Comparison of ENCODE assay signal across 17 cellular contexts in the genomic region with DNA sequence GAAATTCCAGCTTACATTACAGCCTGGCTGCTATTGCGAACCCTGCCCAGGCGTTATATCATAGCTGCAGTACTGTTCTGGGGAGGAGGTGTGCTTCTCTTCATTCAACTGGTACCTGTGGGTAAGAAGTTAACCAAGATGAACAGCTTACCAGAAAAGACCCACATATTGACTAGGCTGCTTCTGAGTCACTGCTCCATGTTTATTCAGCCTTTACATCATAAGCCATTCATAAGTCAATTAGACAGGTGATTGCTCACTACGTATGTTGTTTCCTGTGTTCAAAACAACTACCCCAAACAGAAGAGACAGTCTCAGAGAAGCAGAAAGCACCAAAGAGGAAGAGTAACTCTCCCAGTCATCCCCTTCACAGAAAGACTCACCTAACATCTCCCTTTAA. TPM values are rescaled to one million over a fixed set of nuclear protein-coding genes. Genes with fewer than 3 reads are reported as not detected.
DNase-seq lines count a peak whose midpoint lies in the region; ATAC-seq and TF ChIP-seq lines count a peak whose summit lies in the region.
"Had no signal": no experiment of that assay in that cellular context is flagged by ENCODE, and none has a peak within 500 bp of the region (broad histone marks: within the 10 kb centered on the region; RNA-seq: fewer than 3 reads in every experiment).

No MANE protein-coding gene starts in this region.

- no peaks in the 10 kb centered on the region for H3K36me3 Mint-ChIP-seq in activated CD4-positive, alpha-beta T cell treated with anti-CD3 and anti-CD28 coated beads, Interleukin-2, amount 10 ng/mL, durations not matched to agents 24 days and 14 days (ENCODE audit: low read depth)
- no peaks in the 10 kb centered on the region for H3K36me3 Mint-ChIP-seq in stimulated activated effector memory CD8-positive, alpha-beta T cell treated with anti-CD3 and anti-CD28 coated beads, Interleukin-12 subunit alpha, Interleukin-12 subunit beta, amount 100 ng/mL, for 72 hours

- ATAC-seq in stimulated activated effector memory CD8-positive, alpha-beta T cell treated with anti-CD3 and anti-CD28 coated beads, Interleukin-12 subunit alpha, Interleukin-12 subunit beta, amount 100 ng/mL, for 72 hours = peak; percentile 98

- no peak overlapping the region for H3K4me3 ChIP-seq in effector memory CD4-positive, alpha-beta T cell (ENCODE audit: insufficient read depth, low read depth, low read length, poor library complexity, severe bottlenecking)
- no peak overlapping the region for H3K4me3 ChIP-seq in foreskin fibroblast (ENCODE audit: low read depth in 1 of 2, low read length in 2 of 2)
- H3K4me3 ChIP-seq: cardiac muscle cell, spleen, vagina had no signal

- no peaks in the 10 kb centered on the region for H3K4me1 ChIP-seq in effector memory CD4-positive, alpha-beta T cell (ENCODE audit: control insufficient read depth, insufficient read depth, low read length, poor library complexity, severe bottlenecking)
- H3K4me1 ChIP-seq: spleen, vagina had no signal

- no peaks in the 10 kb centered on the region for H3K9me3 Mint-ChIP-seq in activated CD4-positive, alpha-beta T cell treated with anti-CD3 and anti-CD28 coated beads, Interleukin-2, amount 10 ng/mL, durations not matched to agents 24 days and 14 days
- no peaks in the 10 kb centered on the region for H3K9me3 Mint-ChIP-seq in stimulated activated effector memory CD8-positive, alpha-beta T cell treated with anti-CD3 and anti-CD28 coated beads, Interleukin-12 subunit alpha, Interleukin-12 subunit beta, amount 100 ng/mL, for 72 hours
- H3K9me3 Mint-ChIP-seq: activated T-helper 2 cell treated with anti-CD3 and anti-CD28 coated beads, Interferon-gamma antibody, Interleukin-2, Interleukin-4, amounts not matched to agents 10 μg/mL and 5 μg/mL and 100 μg/mL, durations not matched to agents 14 hours and 24 hours and 36 hours had no signal

- H3K9me3 ChIP-seq in effector memory CD4-positive, alpha-beta T cell (ENCODE audit: control insufficient read depth, low read length) = no peaks in the 10 kb centered on the region
- H3K9me3 ChIP-seq: spleen, vagina had no signal

- H3K4me1 Mint-ChIP-seq in activated CD4-positive, alpha-beta T cell treated with anti-CD3 and anti-CD28 coated beads, Interleukin-2, amount 10 ng/mL, durations not matched to agents 24 days and 14 days = peaks cover 5% of the 10 kb centered on the region
- peaks cover 6% of the 10 kb centered on the region for H3K4me1 Mint-ChIP-seq in stimulated activated effector memory CD8-positive, alpha-beta T cell treated with anti-CD3 and anti-CD28 coated beads, Interleukin-12 subunit alpha, Interleukin-12 subunit beta, amount 100 ng/mL, for 72 hours

- intact Hi-C loops in activated CD4-positive, alpha-beta T cell treated with anti-CD3 and anti-CD28 coated beads, Interleukin-2, amount 10 ng/mL, durations not matched to agents 24 days and 14 days (cut with micrococcal nuclease) = no loop called here

- H3K27me3 Mint-ChIP-seq in activated CD4-positive, alpha-beta T cell treated with anti-CD3 and anti-CD28 coated beads, Interleukin-2, amount 10 ng/mL, durations not matched to agents 24 days and 14 days = no peaks in the 10 kb centered on the region

- no peak for TF ChIP-seq CTCF in GM20000 (IDR thresholded peaks at IDR 0.05; ENCODE audit: extremely low read depth, missing control alignments)
- TF ChIP-seq CTCF in foreskin fibroblast (IDR thresholded peaks at IDR 0.05; ENCODE audit: low read depth, low read length) = no peak

- peak overlapping the region; percentile 45 for H3K27ac ChIP-seq in epithelial cell of prostate
- no peak overlapping the region for H3K27ac ChIP-seq in effector memory CD4-positive, alpha-beta T cell (ENCODE audit: insufficient read depth, low read length, poor library complexity, severe bottlenecking)
- H3K27ac ChIP-seq: cardiac muscle cell, spleen, vagina, WERI-Rb-1 had no signal

- no peaks in the 10 kb centered on the region for H3K27me3 ChIP-seq in effector memory CD4-positive, alpha-beta T cell (replicated peaks; ENCODE audit: control insufficient read depth, insufficient read depth, low read length, poor library complexity, severe bottlenecking)
- H3K27me3 ChIP-seq: cardiac muscle cell, spleen, vagina had no signal

- H3K36me3 ChIP-seq in effector memory CD4-positive, alpha-beta T cell (ENCODE audit: control insufficient read depth, insufficient read depth, low read length) = no peaks in the 10 kb centered on the region
- H3K36me3 ChIP-seq: cardiac muscle cell, vagina, WERI-Rb-1 had no signal

- peak; percentile 57 for DNase-seq in activated CD4-positive, alpha-beta T cell treated with anti-CD3 and anti-CD28 coated beads, Interleukin-2, amount 10 ng/mL, durations not matched to agents 24 days and 14 days
- DNase-seq in activated CD4-positive, alpha-beta T cell treated with anti-CD3 and anti-CD28 coated beads, Interleukin-2, amount 50 U/mL, for 4 hours = no peak
- peak; percentile 17 for DNase-seq in NAMALWA (ENCODE audit: low spot score)
- peak; percentile 78 for DNase-seq in epithelial cell of prostate (ENCODE audit: low read depth, low spot score)
- no peak for DNase-seq in stimulated activated effector memory CD8-positive, alpha-beta T cell treated with anti-CD3 and anti-CD28 coated beads, Interleukin-12 subunit alpha, Interleukin-12 subunit beta, amount 100 ng/mL, for 72 hours (ENCODE audit: low spot score in 2 of 2)
- DNase-seq in effector memory CD4-positive, alpha-beta T cell = no peak
- no peak for DNase-seq in GM20000 (ENCODE audit: low spot score)
- DNase-seq in foreskin fibroblast = no peak
- DNase-seq: GDM1, NCI-H446 treated with DMSO at 0.1 percent for 48 hours, nucleus accumbens, SIG-M5, spleen, WERI-Rb-1 had no signal

- no peak overlapping the region for H3K27ac Mint-ChIP-seq in activated CD4-positive, alpha-beta T cell treated with anti-CD3 and anti-CD28 coated beads, Interleukin-2, amount 10 ng/mL, durations not matched to agents 24 days and 14 days
- no peak overlapping the region for H3K27ac Mint-ChIP-seq in stimulated activated effector memory CD8-positive, alpha-beta T cell treated with anti-CD3 and anti-CD28 coated beads, Interleukin-12 subunit alpha, Interleukin-12 subunit beta, amount 100 ng/mL, for 72 hours
- H3K27ac Mint-ChIP-seq: activated T-helper 2 cell treated with anti-CD3 and anti-CD28 coated beads, Interferon-gamma antibody, Interleukin-2, Interleukin-4, amounts not matched to agents 10 μg/mL and 5 μg/mL and 100 μg/mL, durations not matched to agents 14 hours and 24 hours and 36 hours had no signal

- H3K4me3 Mint-ChIP-seq in activated CD4-positive, alpha-beta T cell treated with anti-CD3 and anti-CD28 coated beads, Interleukin-2, amount 10 ng/mL, durations not matched to agents 24 days and 14 days = no peak overlapping the region
- no peak overlapping the region for H3K4me3 Mint-ChIP-seq in stimulated activated effector memory CD8-positive, alpha-beta T cell treated with anti-CD3 and anti-CD28 coated beads, Interleukin-12 subunit alpha, Interleukin-12 subunit beta, amount 100 ng/mL, for 72 hours

RNA-seq across cellular contexts. Expression of gene SLC22A5, which starts 34.7 kb away (rescaled TPM):
- 4.9 and 5.5 TPM in 2 replicates for total RNA-seq in activated CD4-positive, alpha-beta T cell treated with anti-CD3 and anti-CD28 coated beads, Interleukin-2, amount 10 ng/mL, durations not matched to agents 24 days and 14 days

RNA-seq across cellular contexts. Expression of gene SLC22A4, which starts 40.6 kb away (rescaled TPM):
- 1.1 and 2.1 TPM in 2 replicates for total RNA-seq in activated CD4-positive, alpha-beta T cell treated with anti-CD3 and anti-CD28 coated beads, Interleukin-2, amount 10 ng/mL, durations not matched to agents 24 days and 14 days

Comparison
In these comparisons a context has a peak if more than half of its experiments do, and no peak if none do; other contexts are left out.
1. DNase-seq: peak in activated CD4-positive, alpha-beta T cell treated with anti-CD3 and anti-CD28 coated beads, Interleukin-2, amount 10 ng/mL, durations not matched to agents 24 days and 14 days (single experiment), NAMALWA (single experiment) and epithelial cell of prostate (single experiment); none in activated CD4-positive, alpha-beta T cell treated with anti-CD3 and anti-CD28 coated beads, Interleukin-2, amount 50 U/mL, for 4 hours (0 of 2), stimulated activated effector memory CD8-positive, alpha-beta T cell treated with anti-CD3 and anti-CD28 coated beads, Interleukin-12 subunit alpha, Interleukin-12 subunit beta, amount 100 ng/mL, for 72 hours (0 of 2), effector memory CD4-positive, alpha-beta T cell (0 of 3), GM20000 (single experiment) and foreskin fibroblast (0 of 2).